Comparison of ENCODE assay signal across 18 cellular contexts in genomic region chr4:40243390-40243948, GRCh38. TPM values are rescaled to one million over a fixed set of nuclear protein-coding genes. Genes with fewer than 3 reads are reported as not detected.
DNase-seq lines count a peak whose midpoint lies in the region; ATAC-seq and TF ChIP-seq lines count a peak whose summit lies in the region.
"Had no signal": no experiment of that assay in that cellular context is flagged by ENCODE, and none has a peak within 500 bp of the region (broad histone marks: within the 10 kb centered on the region; RNA-seq: fewer than 3 reads in every experiment).

No MANE protein-coding gene starts in this region.

- POLR2A ChIA-PET in activated CD4-positive, alpha-beta T cell treated with anti-CD3 and anti-CD28 coated beads for 36 hours (lab: Charles Lee), result no interaction called here
- POLR2A ChIA-PET in CD8-positive, alpha-beta T cell (lab: Charles Lee), result interaction anchor here (1.0 to 4.6 kb wide), 6 partner anchors 8 to 65 kb away, joined by 4 to 36 read pairs (median 5); no protein-coding TSS in a partner anchor
- POLR2A ChIA-PET in naive thymus-derived CD4-positive, alpha-beta T cell (lab: Charles Lee), result interaction anchor here (0.6 to 3.3 kb wide), 10 partner anchors 9 to 74 kb away, joined by 3 to 23 read pairs (median 6); no protein-coding TSS in a partner anchor

- no peaks in the 10 kb centered on the region for H3K27me3 Mint-ChIP-seq in activated CD4-positive, alpha-beta T cell treated with anti-CD3 and anti-CD28 coated beads for 36 hours
- H3K27me3 Mint-ChIP-seq in CD8-positive, alpha-beta T cell (ENCODE audit: low read depth), result no peaks in the 10 kb centered on the region
- H3K27me3 Mint-ChIP-seq in activated T-helper 1 cell treated with anti-CD3 and anti-CD28 coated beads, Interleukin-12 subunit alpha, Interleukin-12 subunit beta, Interleukin-2, Interleukin-4 antibody, amounts not matched to agents 30 ng/mL and 10 ng/mL and 1 ng/mL, durations not matched to agents 14 hours and 24 hours and 36 hours (ENCODE audit: insufficient read depth), result no peaks in the 10 kb centered on the region
- no peaks in the 10 kb centered on the region for H3K27me3 Mint-ChIP-seq in naive thymus-derived CD4-positive, alpha-beta T cell

- H3K36me3 Mint-ChIP-seq in activated CD4-positive, alpha-beta T cell treated with anti-CD3 and anti-CD28 coated beads for 36 hours (ENCODE audit: low read depth), result peaks cover 81% of the 10 kb centered on the region
- H3K36me3 Mint-ChIP-seq in CD8-positive, alpha-beta T cell, result peaks cover 81% of the 10 kb centered on the region
- H3K36me3 Mint-ChIP-seq in activated T-helper 1 cell treated with anti-CD3 and anti-CD28 coated beads, Interleukin-12 subunit alpha, Interleukin-12 subunit beta, Interleukin-2, Interleukin-4 antibody, amounts not matched to agents 30 ng/mL and 10 ng/mL and 1 ng/mL, durations not matched to agents 14 hours and 24 hours and 36 hours (ENCODE audit: low read depth), result peaks cover 72% of the 10 kb centered on the region
- H3K36me3 Mint-ChIP-seq in naive thymus-derived CD4-positive, alpha-beta T cell, result peaks cover 15 to 63% (median 52%) of the 10 kb centered on the region in 5 donors

- peaks cover 37% of the 10 kb centered on the region for H3K36me3 ChIP-seq in CD8-positive, alpha-beta T cell (ENCODE audit: insufficient read depth, low read length)
- H3K36me3 ChIP-seq in naive thymus-derived CD4-positive, alpha-beta T cell (ENCODE audit: control insufficient read depth in 2 of 3, insufficient read depth in 3 of 3, low read length in 3 of 3), result peaks cover 19 to 34% (median 26%) of the 10 kb centered on the region in 3 experiments
- H3K36me3 ChIP-seq: tibial artery had no signal

- no peaks in the 10 kb centered on the region for H3K9me3 ChIP-seq in CD8-positive, alpha-beta T cell (ENCODE audit: low read length)
- no peaks in the 10 kb centered on the region for H3K9me3 ChIP-seq in naive thymus-derived CD4-positive, alpha-beta T cell (ENCODE audit: control insufficient read depth in 2 of 3, low read length in 3 of 3)
- H3K9me3 ChIP-seq: body of pancreas, heart right ventricle, SK-N-SH, tibial artery had no signal

- no peaks in the 10 kb centered on the region for H3K27me3 ChIP-seq in CD8-positive, alpha-beta T cell (ENCODE audit: insufficient read depth, low read length)
- no peaks in the 10 kb centered on the region for H3K27me3 ChIP-seq in naive thymus-derived CD4-positive, alpha-beta T cell (ENCODE audit: control insufficient read depth in 2 of 2, insufficient read depth in 2 of 2, low read length in 2 of 2)
- H3K27me3 ChIP-seq: body of pancreas, tibial artery had no signal

- H3K9me3 Mint-ChIP-seq in activated CD4-positive, alpha-beta T cell treated with anti-CD3 and anti-CD28 coated beads for 36 hours (ENCODE audit: low read depth), result no peaks in the 10 kb centered on the region
- H3K9me3 Mint-ChIP-seq in CD8-positive, alpha-beta T cell, result no peaks in the 10 kb centered on the region
- no peaks in the 10 kb centered on the region for H3K9me3 Mint-ChIP-seq in activated T-helper 1 cell treated with anti-CD3 and anti-CD28 coated beads, Interleukin-12 subunit alpha, Interleukin-12 subunit beta, Interleukin-2, Interleukin-4 antibody, amounts not matched to agents 30 ng/mL and 10 ng/mL and 1 ng/mL, durations not matched to agents 14 hours and 24 hours and 36 hours
- H3K9me3 Mint-ChIP-seq in naive thymus-derived CD4-positive, alpha-beta T cell, result no peaks in the 10 kb centered on the region

- H3K4me3 Mint-ChIP-seq in activated CD4-positive, alpha-beta T cell treated with anti-CD3 and anti-CD28 coated beads for 36 hours, result peak overlapping the region; percentile 68
- H3K4me3 Mint-ChIP-seq in CD8-positive, alpha-beta T cell, result peak overlapping the region; percentile 74
- peak overlapping the region; percentile 82 for H3K4me3 Mint-ChIP-seq in activated T-helper 1 cell treated with anti-CD3 and anti-CD28 coated beads, Interleukin-12 subunit alpha, Interleukin-12 subunit beta, Interleukin-2, Interleukin-4 antibody, amounts not matched to agents 30 ng/mL and 10 ng/mL and 1 ng/mL, durations not matched to agents 14 hours and 24 hours and 36 hours
- peak overlapping the region; percentile 51 to 84 (median 71) for H3K4me3 Mint-ChIP-seq in naive thymus-derived CD4-positive, alpha-beta T cell

- TF ChIP-seq CTCF in CD8-positive, alpha-beta T cell (IDR thresholded peaks at IDR 0.05), result no peak

- H3K27ac ChIP-seq in CD8-positive, alpha-beta T cell (ENCODE audit: low read depth, low read length), result peak overlapping the region; percentile 18
- H3K27ac ChIP-seq in naive thymus-derived CD4-positive, alpha-beta T cell (ENCODE audit: low read depth, low read length), result peak overlapping the region; percentile 78
- H3K27ac ChIP-seq: body of pancreas, tibial artery had no signal

- intact Hi-C loops in activated CD4-positive, alpha-beta T cell treated with anti-CD3 and anti-CD28 coated beads for 36 hours (cut with DNase I, micrococcal nuclease), result no loop called here
- intact Hi-C loops in CD8-positive, alpha-beta T cell (cut with DNase I, micrococcal nuclease), result loop anchor here in 1 of 2 experiments (2.0 kb wide), 3 partner anchors 25 to 47 kb away; partner anchors contain the start of gene RHOH
- intact Hi-C loops in activated T-helper 1 cell treated with anti-CD3 and anti-CD28 coated beads, Interleukin-12 subunit alpha, Interleukin-12 subunit beta, Interleukin-2, Interleukin-4 antibody, amounts not matched to agents 30 ng/mL and 10 ng/mL and 1 ng/mL, durations not matched to agents 14 hours and 24 hours and 36 hours (cut with micrococcal nuclease), result loop anchor here (2.0 kb wide), 1 partner anchor 45 kb away; no protein-coding TSS in a partner anchor
- intact Hi-C loops in naive thymus-derived CD4-positive, alpha-beta T cell (cut with micrococcal nuclease), result loop anchor here in 1 of 2 donors (5.0 kb wide), 1 partner anchor 91 kb away; no protein-coding TSS in a partner anchor

- H3K4me3 ChIP-seq in CD8-positive, alpha-beta T cell (ENCODE audit: low read depth, low read length), result peak overlapping the region; percentile 9
- peak overlapping the region; percentile 6 for H3K4me3 ChIP-seq in naive thymus-derived CD4-positive, alpha-beta T cell (ENCODE audit: low read length)
- H3K4me3 ChIP-seq: body of pancreas, tibial artery had no signal

- H3K4me1 Mint-ChIP-seq in activated CD4-positive, alpha-beta T cell treated with anti-CD3 and anti-CD28 coated beads for 36 hours, result peaks cover 87% of the 10 kb centered on the region
- peaks cover 88% of the 10 kb centered on the region for H3K4me1 Mint-ChIP-seq in CD8-positive, alpha-beta T cell (ENCODE audit: low read depth)
- H3K4me1 Mint-ChIP-seq in activated T-helper 1 cell treated with anti-CD3 and anti-CD28 coated beads, Interleukin-12 subunit alpha, Interleukin-12 subunit beta, Interleukin-2, Interleukin-4 antibody, amounts not matched to agents 30 ng/mL and 10 ng/mL and 1 ng/mL, durations not matched to agents 14 hours and 24 hours and 36 hours (ENCODE audit: low read depth), result peaks cover 87% of the 10 kb centered on the region
- peaks cover 64 to 98% (median 88%) of the 10 kb centered on the region in 7 donors for H3K4me1 Mint-ChIP-seq in naive thymus-derived CD4-positive, alpha-beta T cell

- H3K27ac Mint-ChIP-seq in activated CD4-positive, alpha-beta T cell treated with anti-CD3 and anti-CD28 coated beads for 36 hours, result peak overlapping the region; percentile 95
- H3K27ac Mint-ChIP-seq in CD8-positive, alpha-beta T cell, result peak overlapping the region; percentile 93
- peak overlapping the region; percentile 95 for H3K27ac Mint-ChIP-seq in activated T-helper 1 cell treated with anti-CD3 and anti-CD28 coated beads, Interleukin-12 subunit alpha, Interleukin-12 subunit beta, Interleukin-2, Interleukin-4 antibody, amounts not matched to agents 30 ng/mL and 10 ng/mL and 1 ng/mL, durations not matched to agents 14 hours and 24 hours and 36 hours
- H3K27ac Mint-ChIP-seq in naive thymus-derived CD4-positive, alpha-beta T cell, result peak overlapping the region; percentile 79 to 98 (median 94)

- CTCF ChIA-PET in activated CD4-positive, alpha-beta T cell treated with anti-CD3 and anti-CD28 coated beads for 36 hours (lab: Charles Lee), result interaction anchor here (0.8 to 2.2 kb wide), 2 partner anchors 13 to 15 kb away, joined by 3 to 11 read pairs; no protein-coding TSS in a partner anchor
- CTCF ChIA-PET in CD8-positive, alpha-beta T cell (lab: Charles Lee), result interaction anchor here (0.9 to 5.9 kb wide), 5 partner anchors 8 to 66 kb away, joined by 3 to 29 read pairs (median 6); no protein-coding TSS in a partner anchor
- CTCF ChIA-PET in naive thymus-derived CD4-positive, alpha-beta T cell (lab: Charles Lee), result interaction anchor here (0.6 kb wide), 1 partner anchor 240 kb away, joined by 3 read pairs; no protein-coding TSS in a partner anchor

- no peak for ATAC-seq in activated CD4-positive, alpha-beta T cell treated with anti-CD3 and anti-CD28 coated beads for 36 hours
- no peak for ATAC-seq in CD8-positive, alpha-beta T cell
- no peak for ATAC-seq in naive thymus-derived CD4-positive, alpha-beta T cell
- ATAC-seq in GM18502 (IDR thresholded peaks at IDR 0.05; ENCODE audit: poor library complexity, unreplicated experiment) (no peak), GM21381 (IDR thresholded peaks at IDR 0.05; ENCODE audit: unreplicated experiment) (no peak)
- ATAC-seq: body of pancreas, heart right ventricle had no signal

- no peak for DNase-seq in activated CD4-positive, alpha-beta T cell treated with anti-CD3 and anti-CD28 coated beads for 36 hours
- DNase-seq in activated CD4-positive, alpha-beta T cell treated with anti-CD3 and anti-CD28 coated beads, Interleukin-2, amount 50 U/mL, for 4 hours, result no peak
- peak in 1 of 7 experiments; percentile 46 for DNase-seq in CD8-positive, alpha-beta T cell
- no peak for DNase-seq in activated T-helper 1 cell treated with anti-CD3 and anti-CD28 coated beads, Interleukin-12 subunit alpha, Interleukin-12 subunit beta, Interleukin-2, Interleukin-4 antibody, amounts not matched to agents 30 ng/mL and 10 ng/mL and 1 ng/mL, durations not matched to agents 14 hours and 24 hours and 36 hours (ENCODE audit: low spot score)
- no peak for DNase-seq in naive thymus-derived CD4-positive, alpha-beta T cell
- no peak for DNase-seq in occipital lobe (lab: John Stamatoyannopoulos, UW)
- DNase-seq: 8988T; activated CD4-positive, alpha-beta T cell treated with anti-CD3 and anti-CD28 coated beads for 48 hours; activated gamma-delta T cell; GOT3; heart right ventricle; SK-N-SH; tibial artery had no signal

- peaks cover 93% of the 10 kb centered on the region for H3K4me1 ChIP-seq in CD8-positive, alpha-beta T cell (ENCODE audit: insufficient read depth, low read length)
- H3K4me1 ChIP-seq in naive thymus-derived CD4-positive, alpha-beta T cell (ENCODE audit: control insufficient read depth in 2 of 2, insufficient read depth in 2 of 2, low read length in 2 of 2), result peaks cover 88 to 92% of the 10 kb centered on the region in 2 donors
- H3K4me1 ChIP-seq: body of pancreas, tibial artery had no signal

RNA-seq across cellular contexts. Expression of gene RHOH, which starts 46.6 kb away (rescaled TPM):
- 10 to 100 TPM; 74.7 to 83.6 TPM for total RNA-seq in activated CD4-positive, alpha-beta T cell treated with anti-CD3 and anti-CD28 coated beads for 36 hours
- total RNA-seq in CD8-positive, alpha-beta T cell, result 100 to 1,000 TPM; 533 to 539 TPM
- 105 and 111 TPM in 2 replicates for total RNA-seq in activated T-helper 1 cell treated with anti-CD3 and anti-CD28 coated beads, Interleukin-12 subunit alpha, Interleukin-12 subunit beta, Interleukin-2, Interleukin-4 antibody, amounts not matched to agents 30 ng/mL and 10 ng/mL and 1 ng/mL, durations not matched to agents 14 hours and 24 hours and 36 hours
- total RNA-seq in naive thymus-derived CD4-positive, alpha-beta T cell, result 100 to 1,000 TPM; 160 to 370 (median 250) TPM
- 100 to 1,000 TPM; 393 to 479 TPM for polyA plus RNA-seq in naive thymus-derived CD4-positive, alpha-beta T cell
- 0.94 TPM for total RNA-seq in occipital lobe
- total RNA-seq: lung microvascular endothelial cell, MCF 10A had no signal
- polyA plus RNA-seq: SK-N-SH had no signal

Comparison
In these comparisons a context has a peak if more than half of its experiments do, and no peak if none do; other contexts are left out.
1. RNA of gene RHOH, which starts 46.6 kb away (total RNA-seq): 533 to 539 TPM in CD8-positive, alpha-beta T cell, 160 to 370 TPM in naive thymus-derived CD4-positive, alpha-beta T cell, 105 to 111 TPM in activated T-helper 1 cell treated with anti-CD3 and anti-CD28 coated beads, Interleukin-12 subunit alpha, Interleukin-12 subunit beta, Interleukin-2, Interleukin-4 antibody, amounts not matched to agents 30 ng/mL and 10 ng/mL and 1 ng/mL, durations not matched to agents 14 hours and 24 hours and 36 hours and 74.7 to 83.6 TPM in activated CD4-positive, alpha-beta T cell treated with anti-CD3 and anti-CD28 coated beads for 36 hours; 0.94 TPM in occipital lobe (single experiment); every median in the first group is over 10 times any median in the second.
2. Peak in every context shown above with its lines, with median percentiles within 50 percentile points of each other: H3K27ac Mint-ChIP-seq and H3K4me3 Mint-ChIP-seq.